9 cellular contexts compared by ENCODE assay signal in genomic region chr10:77391605-77392235, GRCh38.
A peak's percentile ranks its signal among the peaks of the same experiment; 100 is the strongest.
DNase-seq lines count a peak whose midpoint lies in the region; ATAC-seq, FAIRE-seq and TF ChIP-seq lines count a peak whose summit lies in the region.
"Had no signal": no experiment of that assay in that cellular context is flagged by ENCODE, and none has a peak within 500 bp of the region (broad histone marks: within the 10 kb centered on the region; RNA-seq: fewer than 3 reads in every experiment).

No MANE protein-coding gene starts in this region.

- BruUV-seq in K562 (replicated peaks; lab: Mats Ljungman, UMichigan): no TSS peak

- H3K9me3 ChIP-seq in BLaER1 treated with 17β-estradiol and CSF1 and Interleukin-3, amounts not matched to agents 10 nM and 100 nM (replicated peaks in 1 of 11): no peaks in the 10 kb centered on the region
- H3K9me3 ChIP-seq in K562 (replicated peaks; ENCODE audit: control insufficient read depth, insufficient read depth, low read depth, low read length): no peaks in the 10 kb centered on the region
- no peaks in the 10 kb centered on the region for H3K9me3 ChIP-seq in skeletal muscle satellite cell (replicated peaks; ENCODE audit: low read length)

- no peak overlapping the region for H3K4me3 ChIP-seq in BLaER1 treated with 17β-estradiol and CSF1 and Interleukin-3, amounts not matched to agents 10 nM and 100 nM
- H3K4me3 ChIP-seq in GM23338 (no peak overlapping the region), K562 (no peak overlapping the region), skeletal muscle satellite cell (ENCODE audit: low read length) (peak overlapping the region; percentile 10)

- H3K4me1 Mint-ChIP-seq in GM23338: peaks cover 39% of the 10 kb centered on the region
- no peaks in the 10 kb centered on the region for H3K4me1 Mint-ChIP-seq in activated T-helper 17 cell treated with anti-CD3 and anti-CD28 coated beads, Interleukin-2, amount 50 U/mL, for 72 hours

- no peaks in the 10 kb centered on the region for H3K36me3 Mint-ChIP-seq in GM23338 (ENCODE audit: low read depth)
- no peaks in the 10 kb centered on the region for H3K36me3 Mint-ChIP-seq in activated T-helper 17 cell treated with anti-CD3 and anti-CD28 coated beads, Interleukin-2, amount 50 U/mL, for 72 hours (ENCODE audit: low read depth)
- H3K36me3 Mint-ChIP-seq: T-cell had no signal

- peaks cover 0 to 93% (median 0%) of the 10 kb centered on the region in 11 experiments; a peak in 4 of 22 replicates for H4K20me1 ChIP-seq in BLaER1 treated with 17β-estradiol and CSF1 and Interleukin-3, amounts not matched to agents 10 nM and 100 nM
- H4K20me1 ChIP-seq in GM23338 (replicated peaks; ENCODE audit: insufficient read depth): no peaks in the 10 kb centered on the region
- 0 out of 2 replicates have a peak, but pooled peaks cover 4% of the 10 kb centered on the region for H4K20me1 ChIP-seq in K562 (replicated peaks; ENCODE audit: control insufficient read depth, insufficient read depth, low read length)

- CTCF ChIA-PET in K562 (lab: Yijun Ruan, JAX; ENCODE audit: low intra/inter-chr PET ratio): interaction anchor here (1.4 to 2.2 kb wide), 4 partner anchors 250 to 365 kb away, joined by 5 to 12 read pairs (median 10); no protein-coding TSS in a partner anchor

- H3K27me3 ChIP-seq in BLaER1 treated with 17β-estradiol and CSF1 and Interleukin-3, amounts not matched to agents 10 nM and 100 nM: no peaks in the 10 kb centered on the region; a peak in 1 of 22 replicates
- H3K27me3 ChIP-seq in GM23338 (ENCODE audit: insufficient read depth) (no peaks in the 10 kb centered on the region), K562 (ENCODE audit: control insufficient read depth in 2 of 2, insufficient read depth in 2 of 2, low read length in 2 of 2) (peaks cover 0 to 2% of the 10 kb centered on the region in 2 experiments; a peak in 1 of 5 replicates), skeletal muscle satellite cell (ENCODE audit: control insufficient read depth, insufficient read depth, low read length) (no peaks in the 10 kb centered on the region)

- TF ChIP-seq CTCF in GM23338 (conservative IDR thresholded peaks at IDR 0.05; ENCODE audit: low read depth in 2 of 2): peak; percentile 81 to 89
- TF ChIP-seq CTCF in K562 (IDR thresholded peaks at IDR 0.05 in 2 of 3, conservative IDR thresholded peaks at IDR 0.05 in 1 of 3; ENCODE audit: insufficient read depth in 2 of 3, low read depth in 1 of 3, low read length in 3 of 3): peak; percentile 67 to 78 (median 72)

- peak; percentile 98 for DNase-seq in GM23338 (ENCODE audit: low spot score)
- peak; percentile 79 for DNase-seq in NCI-H774 (lab: John Stamatoyannopoulos, UW)
- peak; percentile 69 to 82 (median 78) for DNase-seq in K562 (ENCODE audit: extremely low read depth in 1 of 4, low spot score in 3 of 4)
- DNase-seq in iPS-NIHi11 (ENCODE audit: low spot score): peak; percentile 85

- WGBS in K562 (ENCODE audit: insufficient coverage, low coverage, missing lambda C conversion rate): 0% methylated on average over 10 of the region's 12 CpGs

- H2AFZ ChIP-seq in GM23338: peak overlapping the region; percentile 93
- no peak overlapping the region for H2AFZ ChIP-seq in K562 (ENCODE audit: low read depth, low read length)

- no peak overlapping the region for H3K27ac ChIP-seq in BLaER1 treated with 17β-estradiol and CSF1 and Interleukin-3, amounts not matched to agents 10 nM and 100 nM
- H3K27ac ChIP-seq in GM23338 (ENCODE audit: low read depth) (no peak overlapping the region), K562 (ENCODE audit: extremely low read depth, low read depth, low read length) (no peak overlapping the region)

- peak overlapping the region; percentile 25; the same call in 1 of the 2 replicates for H3K27ac Mint-ChIP-seq in GM23338
- no peak overlapping the region for H3K27ac Mint-ChIP-seq in activated T-helper 17 cell treated with anti-CD3 and anti-CD28 coated beads, Interleukin-2, amount 50 U/mL, for 72 hours
- H3K27ac Mint-ChIP-seq: T-cell had no signal

- FAIRE-seq in K562 (lab: Jason Lieb, UNC): peak; percentile 32

- ATAC-seq in GM23338 (peak; percentile 91), K562 (peak; percentile 91), HG02588 (IDR thresholded peaks at IDR 0.05; ENCODE audit: unreplicated experiment) (no peak)
- no peak for ATAC-seq in activated T-helper 17 cell treated with anti-CD3 and anti-CD28 coated beads, Interleukin-2, amount 50 U/mL, for 72 hours (replicated peaks)
- ATAC-seq: T-cell had no signal

- POLR2A ChIA-PET in K562 (lab: Yijun Ruan, JAX): no interaction called here

- TF ChIP-seq RAD21 in K562 (CRISPR knock-in tag; conservative IDR thresholded peaks at IDR 0.05 in 1 of 2, IDR thresholded peaks at IDR 0.05 in 1 of 2): peak; percentile 46 to 70

- H3F3A ChIP-seq in GM23338 (replicated peaks; ENCODE audit: low read depth): no peaks in the 10 kb centered on the region

- no peak for TF ChIP-seq POLR2A in K562 (conservative IDR thresholded peaks at IDR 0.05)

- H3K27me3 Mint-ChIP-seq in GM23338 (ENCODE audit: insufficient read depth, low read depth, poor library complexity): peaks cover 5% of the 10 kb centered on the region
- H3K27me3 Mint-ChIP-seq in activated T-helper 17 cell treated with anti-CD3 and anti-CD28 coated beads, Interleukin-2, amount 50 U/mL, for 72 hours: no peaks in the 10 kb centered on the region

- no peaks in the 10 kb centered on the region for H3K9me1 ChIP-seq in K562 (ENCODE audit: control insufficient read depth, insufficient read depth, low read length)

- intact Hi-C loops in K562 (cut with micrococcal nuclease): loop anchor here (1.0 kb wide), 1 partner anchor 250 kb away; no protein-coding TSS in a partner anchor

- peak overlapping the region; percentile 1 to 82 (median 43); a peak in 15 of 22 replicates for H3K4me2 ChIP-seq in BLaER1 treated with 17β-estradiol and CSF1 and Interleukin-3, amounts not matched to agents 10 nM and 100 nM
- no peak overlapping the region; the same call in 1 of the 2 replicates for H3K4me2 ChIP-seq in GM23338
- H3K4me2 ChIP-seq in K562 (ENCODE audit: insufficient read depth, low read length): no peak overlapping the region
- peak overlapping the region; percentile 53 for H3K4me2 ChIP-seq in skeletal muscle satellite cell (ENCODE audit: low read length)

- TF ChIP-seq EP300 in K562 (IDR thresholded peaks at IDR 0.05; ENCODE audit: low read length): no peak

- in situ Hi-C loops in K562 (cut with MboI): loop anchor here (25.0 kb wide), 1 partner anchor 246 kb away; the partner anchor contains the start of gene KCNMA1

- H3K9me3 Mint-ChIP-seq in GM23338: no peaks in the 10 kb centered on the region
- H3K9me3 Mint-ChIP-seq in activated T-helper 17 cell treated with anti-CD3 and anti-CD28 coated beads, Interleukin-2, amount 50 U/mL, for 72 hours: no peaks in the 10 kb centered on the region
- H3K9me3 Mint-ChIP-seq: T-cell had no signal

- H3K79me2 ChIP-seq in GM23338 (replicated peaks; ENCODE audit: insufficient read depth) (0 out of 2 replicates have a peak, but pooled peaks cover 3% of the 10 kb centered on the region), K562 (ENCODE audit: control insufficient read depth, insufficient read depth, low read length) (no peaks in the 10 kb centered on the region)

- 0 out of 22 replicates have a peak overlapping the region, but pooled peaks of 1 of the 11 experiments have one; percentile 11 for H3K9ac ChIP-seq in BLaER1 treated with 17β-estradiol and CSF1 and Interleukin-3, amounts not matched to agents 10 nM and 100 nM
- H3K9ac ChIP-seq in K562 (ENCODE audit: insufficient read depth in 1 of 2, low read depth in 2 of 2, low read length in 2 of 2): no peak overlapping the region
- peak overlapping the region; percentile 69 for H3K9ac ChIP-seq in skeletal muscle satellite cell (ENCODE audit: low read depth, low read length)

- H3K36me3 ChIP-seq in BLaER1 treated with 17β-estradiol and CSF1 and Interleukin-3, amounts not matched to agents 10 nM and 100 nM: no peaks in the 10 kb centered on the region
- H3K36me3 ChIP-seq in GM23338 (ENCODE audit: insufficient read depth): no peaks in the 10 kb centered on the region
- no peaks in the 10 kb centered on the region for H3K36me3 ChIP-seq in K562 (ENCODE audit: control insufficient read depth, insufficient read depth, low read length)
- H3K36me3 ChIP-seq in skeletal muscle satellite cell (ENCODE audit: insufficient read depth, low read length): no peaks in the 10 kb centered on the region

- H3K4me1 ChIP-seq in BLaER1 treated with 17β-estradiol and CSF1 and Interleukin-3, amounts not matched to agents 10 nM and 100 nM: peaks cover 18 to 50% (median 39%) of the 10 kb centered on the region in 10 experiments
- H3K4me1 ChIP-seq in GM23338 (ENCODE audit: insufficient read depth): peaks cover 24% of the 10 kb centered on the region
- H3K4me1 ChIP-seq in K562 (replicated peaks in 1 of 2; ENCODE audit: control insufficient read depth in 2 of 2, insufficient read depth in 2 of 2, low read length in 2 of 2): no peaks in the 10 kb centered on the region
- H3K4me1 ChIP-seq in skeletal muscle satellite cell (ENCODE audit: control insufficient read depth, insufficient read depth, low read length): peaks cover 64% of the 10 kb centered on the region

- H3K9me2 ChIP-seq in GM23338 (ENCODE audit: insufficient read depth): peaks cover 6% of the 10 kb centered on the region; the same call in 1 of the 2 replicates

- no peak overlapping the region for H3K4me3 Mint-ChIP-seq in GM23338
- no peak overlapping the region for H3K4me3 Mint-ChIP-seq in activated T-helper 17 cell treated with anti-CD3 and anti-CD28 coated beads, Interleukin-2, amount 50 U/mL, for 72 hours
- H3K4me3 Mint-ChIP-seq: T-cell had no signal

TF ChIP-seq in GM23338, 12 proteins besides CTCF, POLR2A, EP300 and RAD21 (continues in another document):
- TF ChIP-seq STAT1 (IDR thresholded peaks at IDR 0.05; ENCODE audit: unreplicated experiment): no peak
- TF ChIP-seq EZH2 (IDR thresholded peaks at IDR 0.05; ENCODE audit: low read depth, unreplicated experiment): no peak
- no peak for TF ChIP-seq ZNF331 (CRISPR knock-in tag; IDR thresholded peaks at IDR 0.05; ENCODE audit: low read depth)
- no peak for TF ChIP-seq CREB1 (CRISPR knock-in tag; IDR thresholded peaks at IDR 0.05; ENCODE audit: low read depth)

TF ChIP-seq in K562, 482 proteins besides CTCF, POLR2A, EP300 and RAD21:
- TF ChIP-seq SMC3 (conservative IDR thresholded peaks at IDR 0.05; ENCODE audit: insufficient read depth, low read depth, low read length) (peak; percentile 67), PCBP1 (IDR thresholded peaks at IDR 0.05; ENCODE audit: low read depth, low read length, poor library complexity, severe bottlenecking) (peak; percentile 73), NR2C2 (CRISPR knock-in tag; IDR thresholded peaks at IDR 0.05) (no peak), NR2C2 (tag; IDR thresholded peaks at IDR 0.05) (no peak), MAZ (CRISPR knock-in tag; conservative IDR thresholded peaks at IDR 0.05 in 1 of 2, IDR thresholded peaks at IDR 0.05 in 1 of 2) (peak in 1 of 2 experiments; percentile 48; a peak in 1 of 4 replicates), ZFP30 (CRISPR knock-in tag; IDR thresholded peaks at IDR 0.05; ENCODE audit: borderline replicate concordance) (no peak)

Comparison
In these comparisons a context has a peak if more than half of its experiments do, and no peak if none do; other contexts are left out.
1. H3K4me2 ChIP-seq: peak in BLaER1 treated with 17β-estradiol and CSF1 and Interleukin-3, amounts not matched to agents 10 nM and 100 nM (11 of 11) and skeletal muscle satellite cell (single experiment); none in GM23338 (single experiment) and K562 (single experiment).
2. ATAC-seq: peak in GM23338 (single experiment) and K562 (single experiment); none in HG02588 (single experiment) and activated T-helper 17 cell treated with anti-CD3 and anti-CD28 coated beads, Interleukin-2, amount 50 U/mL, for 72 hours (single experiment).
3. Peak in every context shown above with its lines, with median percentiles within 50 percentile points of each other: DNase-seq.